Comparison of ENCODE assay signal across 1 cellular context in the genomic region with DNA sequence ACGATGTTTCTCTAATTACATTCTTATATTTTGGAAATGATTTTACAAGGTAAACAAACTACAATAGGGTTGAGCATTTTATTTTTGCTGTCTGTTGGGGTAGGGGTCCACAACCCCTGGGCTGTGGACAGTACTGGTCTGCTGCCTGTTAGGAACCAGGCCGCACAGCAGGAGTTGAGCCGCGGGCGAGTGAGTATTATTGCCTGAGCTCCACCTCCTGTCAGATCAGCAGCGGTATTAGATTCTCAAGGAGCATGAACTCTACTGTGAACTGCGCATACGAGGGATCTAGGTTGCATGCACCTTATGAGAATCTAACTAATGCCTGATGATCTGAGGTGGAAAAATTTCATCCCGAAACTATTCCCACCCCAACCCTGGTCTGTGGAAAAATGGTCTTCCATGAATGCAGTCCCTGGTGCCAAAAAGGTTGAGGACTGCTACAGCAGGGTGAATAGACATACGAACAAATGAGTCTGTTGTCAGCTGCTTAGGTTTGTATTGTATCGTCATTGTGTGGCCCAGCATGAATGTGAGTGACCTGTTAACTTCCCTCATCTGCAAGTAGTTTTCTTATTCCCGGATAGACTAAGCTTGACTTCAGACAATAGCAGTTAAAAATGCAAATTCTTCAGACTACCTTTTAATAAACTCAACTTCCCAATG.
TF ChIP-seq lines count a peak whose summit lies in the region.

No MANE protein-coding gene starts in this region.

TF ChIP-seq in Ishikawa, 13 proteins besides CTCF, POLR2A, EP300 and RAD21:
- no peak for TF ChIP-seq FOXM1 (IDR thresholded peaks at IDR 0.05; ENCODE audit: borderline replicate concordance, low read depth)
- no peak for TF ChIP-seq ZBTB7A (IDR thresholded peaks at IDR 0.05; ENCODE audit: low read depth)
- TF ChIP-seq TEAD4 (IDR thresholded peaks at IDR 0.05) = no peak
- TF ChIP-seq CREB1 (IDR thresholded peaks at IDR 0.05; ENCODE audit: low read depth) = no peak
- no peak for TF ChIP-seq TAF1 (IDR thresholded peaks at IDR 0.05; ENCODE audit: low read depth)
- TF ChIP-seq TCF12 (IDR thresholded peaks at IDR 0.05; ENCODE audit: low read depth) = no peak
- TF ChIP-seq CEBPB (IDR thresholded peaks at IDR 0.05) = no peak
- TF ChIP-seq, protein P1, sequence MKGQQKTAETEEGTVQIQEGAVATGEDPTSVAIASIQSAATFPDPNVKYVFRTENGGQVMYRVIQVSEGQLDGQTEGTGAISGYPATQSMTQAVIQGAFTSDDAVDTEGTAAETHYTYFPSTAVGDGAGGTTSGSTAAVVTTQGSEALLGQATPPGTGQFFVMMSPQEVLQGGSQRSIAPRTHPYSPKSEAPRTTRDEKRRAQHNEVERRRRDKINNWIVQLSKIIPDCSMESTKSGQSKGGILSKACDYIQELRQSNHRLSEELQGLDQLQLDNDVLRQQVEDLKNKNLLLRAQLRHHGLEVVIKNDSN (IDR thresholded peaks at IDR 0.05) = no peak
- TF ChIP-seq EGR1 (IDR thresholded peaks at IDR 0.05) = no peak
- TF ChIP-seq, protein P2, sequence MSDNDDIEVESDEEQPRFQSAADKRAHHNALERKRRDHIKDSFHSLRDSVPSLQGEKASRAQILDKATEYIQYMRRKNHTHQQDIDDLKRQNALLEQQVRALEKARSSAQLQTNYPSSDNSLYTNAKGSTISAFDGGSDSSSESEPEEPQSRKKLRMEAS (IDR thresholded peaks at IDR 0.05) = no peak
- TF ChIP-seq NFIC (IDR thresholded peaks at IDR 0.05) = no peak
- TF ChIP-seq, protein P3, sequence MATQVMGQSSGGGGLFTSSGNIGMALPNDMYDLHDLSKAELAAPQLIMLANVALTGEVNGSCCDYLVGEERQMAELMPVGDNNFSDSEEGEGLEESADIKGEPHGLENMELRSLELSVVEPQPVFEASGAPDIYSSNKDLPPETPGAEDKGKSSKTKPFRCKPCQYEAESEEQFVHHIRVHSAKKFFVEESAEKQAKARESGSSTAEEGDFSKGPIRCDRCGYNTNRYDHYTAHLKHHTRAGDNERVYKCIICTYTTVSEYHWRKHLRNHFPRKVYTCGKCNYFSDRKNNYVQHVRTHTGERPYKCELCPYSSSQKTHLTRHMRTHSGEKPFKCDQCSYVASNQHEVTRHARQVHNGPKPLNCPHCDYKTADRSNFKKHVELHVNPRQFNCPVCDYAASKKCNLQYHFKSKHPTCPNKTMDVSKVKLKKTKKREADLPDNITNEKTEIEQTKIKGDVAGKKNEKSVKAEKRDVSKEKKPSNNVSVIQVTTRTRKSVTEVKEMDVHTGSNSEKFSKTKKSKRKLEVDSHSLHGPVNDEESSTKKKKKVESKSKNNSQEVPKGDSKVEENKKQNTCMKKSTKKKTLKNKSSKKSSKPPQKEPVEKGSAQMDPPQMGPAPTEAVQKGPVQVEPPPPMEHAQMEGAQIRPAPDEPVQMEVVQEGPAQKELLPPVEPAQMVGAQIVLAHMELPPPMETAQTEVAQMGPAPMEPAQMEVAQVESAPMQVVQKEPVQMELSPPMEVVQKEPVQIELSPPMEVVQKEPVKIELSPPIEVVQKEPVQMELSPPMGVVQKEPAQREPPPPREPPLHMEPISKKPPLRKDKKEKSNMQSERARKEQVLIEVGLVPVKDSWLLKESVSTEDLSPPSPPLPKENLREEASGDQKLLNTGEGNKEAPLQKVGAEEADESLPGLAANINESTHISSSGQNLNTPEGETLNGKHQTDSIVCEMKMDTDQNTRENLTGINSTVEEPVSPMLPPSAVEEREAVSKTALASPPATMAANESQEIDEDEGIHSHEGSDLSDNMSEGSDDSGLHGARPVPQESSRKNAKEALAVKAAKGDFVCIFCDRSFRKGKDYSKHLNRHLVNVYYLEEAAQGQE (IDR thresholded peaks at IDR 0.05; ENCODE audit: low read depth) = no peak
- no peak for TF ChIP-seq YY1 (IDR thresholded peaks at IDR 0.05; ENCODE audit: low read depth)
